In genomic region chr15:65286704-65287514, GRCh38 we compare ENCODE assay signal across 8 cellular contexts. TPM values are rescaled to one million over a fixed set of nuclear protein-coding genes. Genes with fewer than 3 reads are reported as not detected.
A peak's percentile ranks its signal among the peaks of the same experiment; 100 is the strongest.
DNase-seq lines count a peak whose midpoint lies in the region; ATAC-seq and TF ChIP-seq lines count a peak whose summit lies in the region.

TSS of gene PARP16 (minus strand) at chr15:65286883. CDS start at chr15:65286426, 457 bp downstream.

- CTCF ChIA-PET in T-cell (lab: Charles Lee) = interaction anchor here (0.6 to 3.4 kb wide), 15 partner anchors 8 to 1780 kb away, joined by 3 to 13 read pairs (median 5); partner anchors contain the start of genes CILP (in 1 of the 2), CLPX (in 1 of the 2) and RNU5B-1 (in 1 of the 2)

- H3K4me3 ChIP-seq in adipocyte (ENCODE audit: low read length) = peak within 1 kb of the TSS; percentile 84
- peak within 1 kb of the TSS; percentile 58 to 65 for H3K4me3 ChIP-seq in prostate gland
- H3K4me3 ChIP-seq in urinary bladder (ENCODE audit: low read depth, low read length) = peak within 1 kb of the TSS; percentile 58

- peak; percentile 48 to 91 (median 83) for TF ChIP-seq CTCF in prostate gland (IDR thresholded peaks at IDR 0.05)

- intact Hi-C loops in left cardiac atrium (cut with DNase I) = no loop called here
- intact Hi-C loops in prostate gland (cut with DNase I) = no loop called here

- H3K27ac ChIP-seq in prostate gland (peak within 1 kb of the TSS; percentile 86 to 87), urinary bladder (ENCODE audit: low read depth) (peak within 1 kb of the TSS; percentile 59)

- peaks cover 8% of the 10 kb centered on the region for H3K4me1 ChIP-seq in adipocyte (ENCODE audit: control insufficient read depth, insufficient read depth, low read length)
- no peaks in the 10 kb centered on the region for H3K4me1 ChIP-seq in prostate gland (replicated peaks)
- H3K4me1 ChIP-seq in urinary bladder (ENCODE audit: insufficient read depth) = no peaks in the 10 kb centered on the region

- H3K36me3 ChIP-seq in adipocyte (ENCODE audit: control insufficient read depth, insufficient read depth, low read length, severe bottlenecking) (no peaks in the 10 kb centered on the region), prostate gland (no peaks in the 10 kb centered on the region), urinary bladder (ENCODE audit: insufficient read depth) (no peaks in the 10 kb centered on the region)

- H3K9me3 ChIP-seq in adipocyte (ENCODE audit: control insufficient read depth, low read length) (no peaks in the 10 kb centered on the region), prostate gland (no peaks in the 10 kb centered on the region)

- peaks cover 13% of the 10 kb centered on the region for H3K36me3 Mint-ChIP-seq in T-cell

- H3K27ac Mint-ChIP-seq in T-cell = peak within 1 kb of the TSS; percentile 93

- H3K4me1 Mint-ChIP-seq in T-cell = peaks cover 42 to 46% (median 43%) of the 10 kb centered on the region in 3 donors

- peak within 1 kb of the TSS; percentile 84 to 88 (median 86) for H3K4me3 Mint-ChIP-seq in T-cell

- 3% methylated on average over 45 of the region's 62 CpGs for WGBS in prostate gland
- WGBS in urinary bladder = 2% methylated on average over 62 of the region's 62 CpGs

- no peaks in the 10 kb centered on the region for H3K9me3 Mint-ChIP-seq in T-cell

- H3K9ac ChIP-seq in adipocyte (ENCODE audit: low read length) = peak within 1 kb of the TSS; percentile 85

- DNase-seq in NCI-H1436 (lab: John Stamatoyannopoulos, UW) = peak; percentile 94
- peak; percentile 77 to 95 (median 87) for DNase-seq in T-cell
- DNase-seq in adipocyte (ENCODE audit: low read depth) = peak; percentile 93
- peak; percentile 91 for DNase-seq in left cardiac atrium
- peak; percentile 92 for DNase-seq in prostate gland (ENCODE audit: low spot score)

- no peaks in the 10 kb centered on the region for H3K27me3 Mint-ChIP-seq in T-cell

- ATAC-seq in HG02852 (IDR thresholded peaks at IDR 0.05; ENCODE audit: unreplicated experiment) = peak; percentile 91
- peak; percentile 95 to 97 (median 95) for ATAC-seq in T-cell (replicated peaks in 1 of 4)
- peak; percentile 98 for ATAC-seq in left cardiac atrium

- peak; percentile 81 for TF ChIP-seq POLR2A in GM15510 (IDR thresholded peaks at IDR 0.05; ENCODE audit: borderline replicate concordance, extremely low read depth, insufficient read length)
- TF ChIP-seq POLR2A in prostate gland (IDR thresholded peaks at IDR 0.05) = peak; percentile 80

- POLR2A ChIA-PET in T-cell (lab: Charles Lee) = interaction anchor here (0.5 to 2.7 kb wide), 7 partner anchors 8 to 1166 kb away, joined by 3 to 42 read pairs (median 7); partner anchors contain the start of genes CLPX (in 1 of the 2), RNU5A-1 (in 1 of the 2) and RNU5B-1 (in 1 of the 2)

- no peaks in the 10 kb centered on the region for H3K27me3 ChIP-seq in adipocyte (replicated peaks; ENCODE audit: control insufficient read depth, insufficient read depth, low read length)
- H3K27me3 ChIP-seq in prostate gland (replicated peaks; ENCODE audit: insufficient read depth) = no peaks in the 10 kb centered on the region

RNA-seq across cellular contexts. Expression of gene PARP16, which starts in this region (rescaled TPM):
- total RNA-seq in T-cell = 10 to 100 TPM; 16.2 to 23.3 (median 18.5) TPM
- total RNA-seq in left cardiac atrium = 1 to 10 TPM; 3.5 to 4.6 TPM
- 10 to 100 TPM; 13.0 to 17.0 TPM for total RNA-seq in prostate gland
- total RNA-seq in urinary bladder = 8.2 TPM
- polyA plus RNA-seq in urinary bladder = 13.4 TPM

Comparison
In these comparisons a context has a peak if more than half of its experiments do, and no peak if none do; other contexts are left out.
1. Peak in every context shown above with its lines: DNase-seq, ATAC-seq, H3K4me3 ChIP-seq and H3K27ac ChIP-seq.